Comparison of ENCODE assay signal across 11 cellular contexts in the genomic region with DNA sequence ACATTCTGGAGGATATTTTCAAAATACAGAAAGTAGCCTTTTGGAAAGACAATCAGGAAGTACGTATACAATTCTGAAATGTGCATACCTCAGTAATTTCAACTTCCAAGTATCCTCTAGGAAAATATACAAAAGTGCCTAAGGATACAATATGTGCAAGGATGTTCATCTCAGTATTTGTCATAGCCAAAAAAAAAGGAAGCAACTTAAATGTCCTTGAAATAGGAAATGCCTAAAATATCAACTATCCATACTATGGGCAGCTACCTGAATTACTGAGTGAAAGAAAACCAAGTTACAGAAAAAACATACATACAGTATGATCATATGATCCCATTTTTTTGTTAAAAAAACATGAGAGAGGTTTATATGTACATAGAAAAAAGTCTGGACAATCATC. TPM values are rescaled to one million over a fixed set of nuclear protein-coding genes. Genes with fewer than 3 reads are reported as not detected.
DNase-seq lines count a peak whose midpoint lies in the region; ATAC-seq, FAIRE-seq and TF ChIP-seq lines count a peak whose summit lies in the region.
"Had no signal": no experiment of that assay in that cellular context is flagged by ENCODE, and none has a peak within 500 bp of the region (broad histone marks: within the 10 kb centered on the region; RNA-seq: fewer than 3 reads in every experiment).

No MANE protein-coding gene starts in this region.

- peak overlapping the region; percentile 97 for H3K27ac Mint-ChIP-seq in activated CD4-positive, alpha-beta T cell treated with anti-CD3 and anti-CD28 coated beads, Interleukin-2, amount 10 ng/mL, durations not matched to agents 7 days and 5 days
- H3K27ac Mint-ChIP-seq in astrocyte (ENCODE audit: unreplicated experiment) (no peak overlapping the region), neural progenitor cell (no peak overlapping the region)

- no peak for DNase-seq in activated CD4-positive, alpha-beta T cell treated with anti-CD3 and anti-CD28 coated beads, Interleukin-2, amount 10 ng/mL, durations not matched to agents 7 days and 5 days
- no peak for DNase-seq in activated CD4-positive, alpha-beta T cell treated with anti-CD3 and anti-CD28 coated beads, Interleukin-2, amount 50 U/mL, for 48 hours
- DNase-seq in MM.1S: no peak
- no peak for DNase-seq in astrocyte (ENCODE audit: low read depth)
- DNase-seq in neural progenitor cell (ENCODE audit: low spot score): no peak
- no peak for DNase-seq in tibial artery
- no peak for DNase-seq in NCI-H1092 (lab: John Stamatoyannopoulos, UW)
- DNase-seq: islet precursor cell, trophoblast cell had no signal

- H3K27me3 Mint-ChIP-seq in activated CD4-positive, alpha-beta T cell treated with anti-CD3 and anti-CD28 coated beads, Interleukin-2, amount 10 ng/mL, durations not matched to agents 7 days and 5 days: peaks cover 4% of the 10 kb centered on the region
- no peaks in the 10 kb centered on the region for H3K27me3 Mint-ChIP-seq in astrocyte (ENCODE audit: low read depth, unreplicated experiment)
- no peaks in the 10 kb centered on the region for H3K27me3 Mint-ChIP-seq in neural progenitor cell (ENCODE audit: insufficient read depth, low read depth)

- no peak overlapping the region; the same call in 1 of the 2 replicates for H3K9ac ChIP-seq in MM.1S (ENCODE audit: low read length)
- no peak overlapping the region for H3K9ac ChIP-seq in astrocyte (ENCODE audit: low read length)
- H3K9ac ChIP-seq in neural progenitor cell: peak overlapping the region; percentile 92

- peaks cover 28% of the 10 kb centered on the region for H3K36me3 Mint-ChIP-seq in activated CD4-positive, alpha-beta T cell treated with anti-CD3 and anti-CD28 coated beads, Interleukin-2, amount 10 ng/mL, durations not matched to agents 7 days and 5 days (ENCODE audit: low read depth)
- H3K36me3 Mint-ChIP-seq in astrocyte (ENCODE audit: low read depth, unreplicated experiment) (peaks cover 1% of the 10 kb centered on the region), neural progenitor cell (peaks cover 10% of the 10 kb centered on the region)

- no peak overlapping the region for H2AFZ ChIP-seq in MM.1S (ENCODE audit: low read length)
- no peak overlapping the region for H2AFZ ChIP-seq in astrocyte (ENCODE audit: low read depth, low read length)
- H2AFZ ChIP-seq in neural progenitor cell (replicated peaks): no peak overlapping the region

- H3K79me2 ChIP-seq in MM.1S (ENCODE audit: low read length) (peaks cover 42% of the 10 kb centered on the region), astrocyte (ENCODE audit: insufficient read depth, low read length) (peaks cover 36% of the 10 kb centered on the region), neural progenitor cell (ENCODE audit: low read depth) (peaks cover 64% of the 10 kb centered on the region)

- POLR2A ChIA-PET in activated CD4-positive, alpha-beta T cell treated with anti-CD3 and anti-CD28 coated beads, Interleukin-2, amount 10 ng/mL, durations not matched to agents 7 days and 5 days (lab: Charles Lee): interaction anchor here (0.7 kb wide), 1 partner anchor 40 kb away, joined by 3 read pairs; no protein-coding TSS in a partner anchor

- H3K9me3 ChIP-seq in MM.1S (replicated peaks; ENCODE audit: insufficient read depth, low read length) (no peaks in the 10 kb centered on the region), astrocyte (ENCODE audit: insufficient read depth, low read depth, low read length) (no peaks in the 10 kb centered on the region), neural progenitor cell (ENCODE audit: low read depth) (no peaks in the 10 kb centered on the region), tibial artery (no peaks in the 10 kb centered on the region)
- H3K9me3 ChIP-seq: esophagus muscularis mucosa had no signal

- no peaks in the 10 kb centered on the region for H4K20me1 ChIP-seq in MM.1S (ENCODE audit: insufficient read depth, low read length)
- H4K20me1 ChIP-seq in astrocyte (ENCODE audit: insufficient read depth, low read length): no peaks in the 10 kb centered on the region
- peaks cover 5% of the 10 kb centered on the region for H4K20me1 ChIP-seq in neural progenitor cell (ENCODE audit: low read depth)

- H3K36me3 ChIP-seq in MM.1S (replicated peaks; ENCODE audit: insufficient read depth, low read length) (no peaks in the 10 kb centered on the region), astrocyte (ENCODE audit: insufficient read depth, low read length) (peaks cover 9% of the 10 kb centered on the region), neural progenitor cell (peaks cover 7% of the 10 kb centered on the region), tibial artery (peaks cover 0 to 28% (median 7%) of the 10 kb centered on the region in 3 donors)

- peaks cover 67% of the 10 kb centered on the region for H3K4me1 Mint-ChIP-seq in activated CD4-positive, alpha-beta T cell treated with anti-CD3 and anti-CD28 coated beads, Interleukin-2, amount 10 ng/mL, durations not matched to agents 7 days and 5 days
- peaks cover 10% of the 10 kb centered on the region for H3K4me1 Mint-ChIP-seq in astrocyte (ENCODE audit: low read depth, unreplicated experiment)
- peaks cover 28% of the 10 kb centered on the region for H3K4me1 Mint-ChIP-seq in neural progenitor cell

- H3F3A ChIP-seq in MM.1S (ENCODE audit: insufficient read depth, low read length): no peaks in the 10 kb centered on the region
- H3F3A ChIP-seq in neural progenitor cell (ENCODE audit: low read depth): peaks cover 19% of the 10 kb centered on the region

- intact Hi-C loops in tibial artery (cut with DNase I; ENCODE audit: low total_unique reads): no loop called here

- H3K27me3 ChIP-seq in MM.1S (replicated peaks; ENCODE audit: insufficient read depth, low read length) (no peaks in the 10 kb centered on the region), astrocyte (ENCODE audit: insufficient read depth, low read length) (peaks cover under 1% of the 10 kb centered on the region), neural progenitor cell (peaks cover 6% of the 10 kb centered on the region), tibial artery (no peaks in the 10 kb centered on the region)
- H3K27me3 ChIP-seq: esophagus muscularis mucosa had no signal

- TF ChIP-seq CTCF in MM.1S (IDR thresholded peaks at IDR 0.05; ENCODE audit: low read length): no peak
- TF ChIP-seq CTCF in astrocyte (IDR thresholded peaks at IDR 0.05; ENCODE audit: insufficient read depth, low read depth, low read length): no peak
- TF ChIP-seq CTCF in neural progenitor cell (IDR thresholded peaks at IDR 0.05): no peak
- TF ChIP-seq CTCF in tibial artery (IDR thresholded peaks at IDR 0.05): no peak

- H3K4me1 ChIP-seq in MM.1S (ENCODE audit: low read length): peaks cover 8% of the 10 kb centered on the region
- peaks cover 6% of the 10 kb centered on the region for H3K4me1 ChIP-seq in astrocyte (ENCODE audit: insufficient read depth, low read length)
- H3K4me1 ChIP-seq in neural progenitor cell: peaks cover 8% of the 10 kb centered on the region
- H3K4me1 ChIP-seq in tibial artery: peaks cover 0 to 16% (median 4%) of the 10 kb centered on the region in 4 donors

- no peak for ATAC-seq in GM18498 (IDR thresholded peaks at IDR 0.05; ENCODE audit: unreplicated experiment)

- H3K4me2 ChIP-seq in MM.1S (ENCODE audit: low read depth, low read length) (peak overlapping the region; percentile 83), astrocyte (ENCODE audit: low read length) (peak overlapping the region; percentile 92), neural progenitor cell (peak overlapping the region; percentile 92)

- CTCF ChIA-PET in activated CD4-positive, alpha-beta T cell treated with anti-CD3 and anti-CD28 coated beads, Interleukin-2, amount 10 ng/mL, durations not matched to agents 7 days and 5 days (lab: Charles Lee): interaction anchor here (0.7 to 6.2 kb wide), 13 partner anchors 9 to 145 kb away, joined by 3 to 77 read pairs (median 4); partner anchors contain the start of gene C6orf89

- peak overlapping the region; percentile 88 for H3K4me3 Mint-ChIP-seq in activated CD4-positive, alpha-beta T cell treated with anti-CD3 and anti-CD28 coated beads, Interleukin-2, amount 10 ng/mL, durations not matched to agents 7 days and 5 days
- H3K4me3 Mint-ChIP-seq in astrocyte (ENCODE audit: unreplicated experiment) (peak overlapping the region; percentile 95), neural progenitor cell (peak overlapping the region; percentile 98)

- H3K9me3 Mint-ChIP-seq in activated CD4-positive, alpha-beta T cell treated with anti-CD3 and anti-CD28 coated beads, Interleukin-2, amount 10 ng/mL, durations not matched to agents 7 days and 5 days: no peaks in the 10 kb centered on the region
- no peaks in the 10 kb centered on the region for H3K9me3 Mint-ChIP-seq in astrocyte (ENCODE audit: unreplicated experiment)
- H3K9me3 Mint-ChIP-seq in neural progenitor cell: no peaks in the 10 kb centered on the region

- no peak overlapping the region for H3K27ac ChIP-seq in MM.1S (ENCODE audit: low read length)
- H3K27ac ChIP-seq in astrocyte (ENCODE audit: low read depth, low read length): no peak overlapping the region
- no peak overlapping the region for H3K27ac ChIP-seq in neural progenitor cell
- H3K27ac ChIP-seq in tibial artery: no peak overlapping the region
- H3K27ac ChIP-seq: esophagus muscularis mucosa had no signal

- no peak for FAIRE-seq in astrocyte (lab: Jason Lieb, UNC)

- no peaks in the 10 kb centered on the region for H3K9me2 ChIP-seq in MM.1S (replicated peaks; ENCODE audit: insufficient read depth, low read length)

- H3K4me3 ChIP-seq in MM.1S (ENCODE audit: low read length): peak overlapping the region; percentile 76; the same call in 1 of the 2 replicates
- H3K4me3 ChIP-seq in astrocyte (ENCODE audit: insufficient read depth, low read depth, low read length): no peak overlapping the region
- H3K4me3 ChIP-seq in neural progenitor cell: peak overlapping the region; percentile 84
- no peak overlapping the region for H3K4me3 ChIP-seq in tibial artery

RNA-seq across cellular contexts. Expression of gene PPIL1, which starts 1.5 kb away (rescaled TPM):
- 10 to 100 TPM; 27.0 to 29.3 TPM for total RNA-seq in activated CD4-positive, alpha-beta T cell treated with anti-CD3 and anti-CD28 coated beads, Interleukin-2, amount 10 ng/mL, durations not matched to agents 7 days and 5 days
- 34.7 and 36.6 TPM in 2 replicates for total RNA-seq in astrocyte
- 81.6 and 93.1 TPM in 2 replicates for total RNA-seq in neural progenitor cell (ENCODE audit: low replicate concordance)

RNA-seq across cellular contexts. Expression of gene C6orf89, which starts 12.6 kb away (rescaled TPM):
- total RNA-seq in activated CD4-positive, alpha-beta T cell treated with anti-CD3 and anti-CD28 coated beads, Interleukin-2, amount 10 ng/mL, durations not matched to agents 7 days and 5 days: 10 to 100 TPM; 47.5 to 58.1 TPM
- total RNA-seq in astrocyte (37.8 and 42.3 TPM in 2 replicates), neural progenitor cell (ENCODE audit: low replicate concordance) (17.8 and 21.2 TPM in 2 replicates)

RNA-seq across cellular contexts. Expression of gene CPNE5, which starts 33.9 kb away (rescaled TPM):
- total RNA-seq in activated CD4-positive, alpha-beta T cell treated with anti-CD3 and anti-CD28 coated beads, Interleukin-2, amount 10 ng/mL, durations not matched to agents 7 days and 5 days: under 1 TPM; 0.47 to 1.00 TPM
- total RNA-seq in astrocyte (0.11 and 0.29 TPM in 2 replicates), neural progenitor cell (ENCODE audit: low replicate concordance) (0.56 TPM in 1 of 2 replicates, not detected in the other)

Comparison
In these comparisons a context has a peak if more than half of its experiments do, and no peak if none do; other contexts are left out.
1. H3K4me3 ChIP-seq: peak in MM.1S (single experiment) and neural progenitor cell (single experiment); none in astrocyte (single experiment) and tibial artery (0 of 2).
2. Peak in every context shown above with its lines, with median percentiles within 50 percentile points of each other: H3K4me3 Mint-ChIP-seq and H3K4me2 ChIP-seq.